Comparison of ENCODE assay signal across 30 cellular contexts in genomic region chr2:84823788-84824187, GRCh38.
"Had no signal": no experiment of that assay in that cellular context is flagged by ENCODE, and none has a peak within 500 bp of the region (broad histone marks: within the 10 kb centered on the region; RNA-seq: fewer than 3 reads in every experiment).

No MANE protein-coding gene starts in this region.

- H3K4me3 ChIP-seq: gastroesophageal sphincter, heart left ventricle, hepatocyte, lung, mucosa of descending colon, ovary, right lobe of liver, thoracic aorta, tibial nerve, vagina had no signal

- H2AFZ ChIP-seq: hepatocyte had no signal

- H3K9me3 Mint-ChIP-seq: endodermal cell; memory B cell; mesothelial cell of epicardium; naive B cell; nephron progenitor cell; stimulated activated naive B cell treated with anti-CD40 and anti-IgM and Interleukin-4, amounts not matched to agents 10 μg/mL and 1 μg/mL and 100 μg/mL, for 72 hours; stimulated activated naive CD8-positive, alpha-beta T cell treated with anti-CD3 and anti-CD28 coated beads, Interleukin-15, Interleukin-2, amounts not matched to agents 100 ng/mL and 50 ng/mL, for 24 hours had no signal

- H3K9me3 ChIP-seq: gastroesophageal sphincter, heart left ventricle, mucosa of descending colon, ovary, right lobe of liver, thoracic aorta, tibial nerve, vagina had no signal

- H3K27ac ChIP-seq: epithelial cell of prostate, foreskin keratinocyte, gastroesophageal sphincter, heart left ventricle, hepatocyte, ovary, right lobe of liver, thoracic aorta, tibial nerve, vagina had no signal

- H3K27me3 Mint-ChIP-seq: memory B cell; naive B cell; stimulated activated naive B cell treated with anti-CD40 and anti-IgM and Interleukin-4, amounts not matched to agents 10 μg/mL and 1 μg/mL and 100 μg/mL, for 72 hours; stimulated activated naive CD8-positive, alpha-beta T cell treated with anti-CD3 and anti-CD28 coated beads, Interleukin-15, Interleukin-2, amounts not matched to agents 100 ng/mL and 50 ng/mL, for 24 hours had no signal

- H3K36me3 Mint-ChIP-seq: memory B cell, mesothelial cell of epicardium, naive B cell had no signal

- H3K27me3 ChIP-seq: foreskin keratinocyte, heart left ventricle, hepatocyte, ovary, right lobe of liver, tibial nerve, vagina had no signal

- H3K4me2 ChIP-seq: hepatocyte had no signal

- H3K79me2 ChIP-seq: hepatocyte had no signal

- ATAC-seq: esophagus mucosa; foreskin keratinocyte; gastroesophageal sphincter; heart left ventricle; left lobe of liver; mucosa of descending colon; right lobe of liver; stimulated activated naive B cell treated with anti-CD40 and anti-IgM and Interleukin-4, amounts not matched to agents 10 μg/mL and 1 μg/mL and 100 μg/mL, for 72 hours had no signal

- H3K4me3 Mint-ChIP-seq: endodermal cell; memory B cell; mesothelial cell of epicardium; naive B cell; nephron progenitor cell; stimulated activated naive B cell treated with anti-CD40 and anti-IgM and Interleukin-4, amounts not matched to agents 10 μg/mL and 1 μg/mL and 100 μg/mL, for 72 hours; stimulated activated naive CD8-positive, alpha-beta T cell treated with anti-CD3 and anti-CD28 coated beads, Interleukin-15, Interleukin-2, amounts not matched to agents 100 ng/mL and 50 ng/mL, for 24 hours had no signal

- H3K4me1 ChIP-seq: foreskin keratinocyte, gastroesophageal sphincter, right lobe of liver, tibial nerve, vagina had no signal

- H3K36me3 ChIP-seq: gastroesophageal sphincter, heart left ventricle, ovary, right lobe of liver, thoracic aorta, tibial nerve, vagina had no signal

- FAIRE-seq: colon, kidney, small intestine had no signal

- H3K4me1 Mint-ChIP-seq: endodermal cell, memory B cell, mesothelial cell of epicardium, nephron progenitor cell had no signal

- DNase-seq: effector CD8-positive, alpha-beta T cell; endodermal cell; heart left ventricle; kidney; mucosa of descending colon; naive B cell; nephron progenitor cell; nucleus accumbens; ovary; posterior cingulate gyrus; retina; right lobe of liver; small intestine; stimulated activated CD4-positive, alpha-beta T cell treated with anti-CD3 and anti-CD28 coated beads, Interleukin-15, amount 100 ng/mL, for 24 hours; stimulated activated CD4-positive, alpha-beta T cell treated with anti-CD3 and anti-CD28 coated beads, Interleukin-2, amount 100 ng/mL, for 48 hours; stimulated activated naive B cell treated with anti-CD40 and anti-IgM and Interleukin-4, amounts not matched to agents 10 μg/mL and 1 μg/mL and 100 μg/mL, for 72 hours had no signal

- H3K27ac Mint-ChIP-seq: endodermal cell; memory B cell; mesothelial cell of epicardium; nephron progenitor cell; stimulated activated naive B cell treated with anti-CD40 and anti-IgM and Interleukin-4, amounts not matched to agents 10 μg/mL and 1 μg/mL and 100 μg/mL, for 72 hours had no signal
